In genomic region chr19:50380767-50381166, GRCh38 we compare ENCODE assay signal across 1 cellular context.
TF ChIP-seq lines count a peak whose summit lies in the region.

No MANE protein-coding gene starts in this region.

TF ChIP-seq in IMR-90, 13 proteins besides CTCF, POLR2A, EP300 and RAD21:
- no peak for TF ChIP-seq RFX5 (IDR thresholded peaks at IDR 0.05; ENCODE audit: low read depth, low read length)
- TF ChIP-seq FOS (IDR thresholded peaks at IDR 0.05; ENCODE audit: low read depth, low read length): no peak
- TF ChIP-seq MAZ (IDR thresholded peaks at IDR 0.05; ENCODE audit: borderline replicate concordance, low read depth, low read length): no peak
- no peak for TF ChIP-seq USF2 (IDR thresholded peaks at IDR 0.05; ENCODE audit: low read depth, low read length)
- no peak for TF ChIP-seq NFE2L2 (IDR thresholded peaks at IDR 0.05; ENCODE audit: low read depth, low read length)
- TF ChIP-seq MXI1 (IDR thresholded peaks at IDR 0.05; ENCODE audit: borderline replicate concordance, low read depth, low read length): no peak
- no peak for TF ChIP-seq ELK1 (IDR thresholded peaks at IDR 0.05; ENCODE audit: borderline replicate concordance, low read depth, low read length)
- TF ChIP-seq BHLHE40 (IDR thresholded peaks at IDR 0.05; ENCODE audit: low read depth, low read length): no peak
- no peak for TF ChIP-seq MAFK (IDR thresholded peaks at IDR 0.05; ENCODE audit: low read depth, low read length)
